ENCODE assay signal across 33 cellular contexts in the genomic region with DNA sequence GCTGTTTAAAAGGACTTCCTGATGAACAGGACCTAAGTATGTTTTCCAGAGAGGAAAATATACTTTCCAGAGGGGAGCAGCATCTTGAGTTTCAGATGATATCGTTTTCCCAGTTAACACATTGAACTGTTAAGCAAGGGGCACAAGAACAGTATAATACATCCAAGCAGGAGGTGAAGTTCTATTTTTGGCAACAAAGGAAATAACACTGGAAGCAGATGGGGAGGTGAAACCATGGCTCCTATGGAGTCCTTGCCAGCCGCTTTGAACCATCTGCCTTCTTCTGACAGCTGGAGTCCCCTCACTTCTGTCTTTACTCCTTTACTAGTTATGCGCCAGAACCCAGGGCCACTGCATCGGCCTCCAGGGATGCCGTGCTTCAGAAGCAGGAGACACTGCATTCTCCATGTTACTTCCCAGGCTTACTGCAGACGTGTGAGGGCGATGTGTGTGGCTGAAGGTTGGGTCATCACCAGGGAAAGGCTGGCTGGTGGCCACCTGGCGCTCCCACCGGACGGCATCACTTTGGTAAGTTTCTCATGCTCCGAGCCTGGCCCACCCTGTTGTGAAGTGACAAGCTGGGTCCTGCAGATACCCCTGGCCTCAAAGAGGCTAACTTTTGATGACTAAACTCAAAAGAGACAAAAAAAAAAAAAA.
DNase-seq lines count a peak whose midpoint lies in the region; ATAC-seq, FAIRE-seq and TF ChIP-seq lines count a peak whose summit lies in the region.
"Had no signal": no experiment of that assay in that cellular context is flagged by ENCODE, and none has a peak within 500 bp of the region (broad histone marks: within the 10 kb centered on the region; RNA-seq: fewer than 3 reads in every experiment).

No MANE protein-coding gene starts in this region.

- H3K4me3 Mint-ChIP-seq in progenitor cell of endocrine pancreas (ENCODE audit: low read depth): no peak overlapping the region
- H3K4me3 Mint-ChIP-seq: activated CD4-positive, alpha-beta T cell treated with anti-CD3 and anti-CD28 coated beads, Interleukin-2, amount 10 ng/mL, durations not matched to agents 24 days and 14 days; activated naive CD8-positive, alpha-beta T cell treated with anti-CD3 and anti-CD28 coated beads, Interleukin-2, amount 10 ng/mL, durations not matched to agents 7 days and 5 days; activated T-cell treated with anti-CD3 and anti-CD28 coated beads, Interleukin-2, amount 50 U/mL, for 24 hours; dendritic cell treated with granulocyte-macrophage colony-stimulating factor and Interleukin-4, amounts not matched to agents 40 ng/mL and 50 ng/mL, for 4 days; IgD-negative memory B cell; T-cell had no signal

- H3K36me3 ChIP-seq in H1 (ENCODE audit: control insufficient read depth in 2 of 4, insufficient read depth in 4 of 4, low read length in 3 of 4): no peaks in the 10 kb centered on the region
- H3K36me3 ChIP-seq: cardiac muscle cell, esophagus squamous epithelium, ovary, SJSA1, spleen had no signal

- H3K56ac ChIP-seq in H1 (replicated peaks; ENCODE audit: insufficient read length, low read depth, low read length): no peak overlapping the region

- peaks cover 0 to 12% (median 8%) of the 10 kb centered on the region in 4 experiments; a peak in 5 of 7 replicates for H3K4me1 ChIP-seq in H1 (replicated peaks in 1 of 4; ENCODE audit: control insufficient read depth in 3 of 4, insufficient read depth in 4 of 4, low read length in 3 of 4)
- H3K4me1 ChIP-seq: Caco-2, foreskin keratinocyte, SJSA1 had no signal

- no peak overlapping the region for H3K27ac Mint-ChIP-seq in progenitor cell of endocrine pancreas
- H3K27ac Mint-ChIP-seq: activated CD4-positive, alpha-beta T cell treated with anti-CD3 and anti-CD28 coated beads, Interleukin-2, amount 10 ng/mL, durations not matched to agents 24 days and 14 days; activated naive CD8-positive, alpha-beta T cell treated with anti-CD3 and anti-CD28 coated beads, Interleukin-2, amount 10 ng/mL, durations not matched to agents 7 days and 5 days; activated T-cell treated with anti-CD3 and anti-CD28 coated beads, Interleukin-2, amount 50 U/mL, for 24 hours; dendritic cell treated with granulocyte-macrophage colony-stimulating factor and Interleukin-4, amounts not matched to agents 40 ng/mL and 50 ng/mL, for 4 days; IgD-negative memory B cell; T-cell had no signal

- no peak overlapping the region for H3K27ac ChIP-seq in H1 (ENCODE audit: low read depth, low read length)
- H3K27ac ChIP-seq: C4-2B, cardiac muscle cell, esophagus squamous epithelium, foreskin keratinocyte, ovary, SJSA1 had no signal

- no peak overlapping the region for H2AFZ ChIP-seq in H1 (ENCODE audit: low read length)

- no peak overlapping the region for H2BK5ac ChIP-seq in H1 (ENCODE audit: low read depth, low read length)

- H3K18ac ChIP-seq in H1 (ENCODE audit: extremely low read depth, low read length): no peak overlapping the region

- no peak for TF ChIP-seq POLR2A in H1 (IDR thresholded peaks at IDR 0.05; ENCODE audit: control extremely low read depth in 1 of 2, low read depth in 2 of 2, low read length in 2 of 2)

- peak; percentile 64 for DNase-seq in G401 (ENCODE audit: low spot score)
- DNase-seq in NCI-H446 (lab: John Stamatoyannopoulos, UW): peak; percentile 23 to 72
- DNase-seq in H1 (ENCODE audit: low read depth in 1 of 2, low spot score in 2 of 2): no peak
- DNase-seq in progenitor cell of endocrine pancreas (ENCODE audit: low spot score, unreplicated experiment): peak; percentile 2
- no peak for DNase-seq in DMS53 (lab: John Stamatoyannopoulos, UW)
- no peak for DNase-seq in DMS114 treated with DMSO at 0.1 percent for 48 hours (lab: John Stamatoyannopoulos, UW; ENCODE audit: unreplicated experiment)
- no peak for DNase-seq in HuH-7.5 (ENCODE audit: low spot score)
- DNase-seq: activated CD4-positive, alpha-beta T cell treated with anti-CD3 and anti-CD28 coated beads, Interleukin-2, amount 10 ng/mL, durations not matched to agents 24 days and 14 days; activated gamma-delta T cell treated with Interleukin-2 at 50 U/mL for 16 hours; activated naive CD8-positive, alpha-beta T cell treated with anti-CD3 and anti-CD28 coated beads, Interleukin-2, amount 10 ng/mL, durations not matched to agents 7 days and 5 days; activated T-cell treated with anti-CD3 and anti-CD28 coated beads, Interleukin-2, amount 50 U/mL, for 24 hours; Caco-2; esophagus squamous epithelium; foreskin keratinocyte; mammary epithelial cell; mucosa of descending colon; NCI-H146; NCI-H748 treated with DMSO at 0.1 percent for 48 hours; ovary; right cardiac atrium; spleen; stimulated activated CD4-positive, alpha-beta T cell treated with anti-CD3 and anti-CD28 coated beads, Interleukin-2, amount 100 ng/mL, for 24 hours; stimulated activated naive CD8-positive, alpha-beta T cell treated with anti-CD3 and anti-CD28 coated beads, Interleukin-15, Interleukin-2, amounts not matched to agents 100 U/mL and 50 U/mL, for 24 hours; T-cell had no signal

- no peak for TF ChIP-seq CTCF in H1 (IDR thresholded peaks at IDR 0.05; ENCODE audit: control extremely low read depth in 1 of 3, insufficient read depth in 1 of 3, low read depth in 1 of 3, low read length in 3 of 3)
- no peak for TF ChIP-seq CTCF in progenitor cell of endocrine pancreas (IDR thresholded peaks at IDR 0.05; ENCODE audit: unreplicated experiment)

- H3K23ac ChIP-seq in H1 (ENCODE audit: insufficient read length): no peak overlapping the region

- H3K9me3 ChIP-seq in H1 (ENCODE audit: insufficient read depth in 2 of 2, low read depth in 1 of 2, low read length in 1 of 2): no peaks in the 10 kb centered on the region
- H3K9me3 ChIP-seq: Caco-2, esophagus squamous epithelium, mucosa of descending colon, ovary, SJSA1, spleen had no signal

- H3K23me2 ChIP-seq in H1 (ENCODE audit: low read depth, low read length): peaks cover 2% of the 10 kb centered on the region; the same call in 1 of the 2 replicates

- in situ Hi-C loops in G401 (cut with HindIII; ENCODE audit: low sequenced_read_pairs): no loop called here

- H3K4ac ChIP-seq in H1 (replicated peaks; ENCODE audit: insufficient read length, low read depth, low read length): no peak overlapping the region

- no peak overlapping the region for H3K4me3 ChIP-seq in H1 (ENCODE audit: extremely low read depth in 1 of 4, insufficient read depth in 2 of 4, low read depth in 3 of 4, low read length in 4 of 4)
- H3K4me3 ChIP-seq: cardiac muscle cell, esophagus squamous epithelium, mucosa of descending colon, ovary, SJSA1, spleen had no signal

- H3K36me3 Mint-ChIP-seq in progenitor cell of endocrine pancreas (ENCODE audit: insufficient read depth): no peaks in the 10 kb centered on the region
- H3K36me3 Mint-ChIP-seq: activated naive CD8-positive, alpha-beta T cell treated with anti-CD3 and anti-CD28 coated beads, Interleukin-2, amount 10 ng/mL, durations not matched to agents 7 days and 5 days had no signal

- H4K5ac ChIP-seq in H1 (ENCODE audit: insufficient read length, low read depth, low read length): no peak overlapping the region

- CTCF ChIA-PET in H1 (lab: Charles Lee; ENCODE audit: partially characterized antibody): no interaction called here

- no peaks in the 10 kb centered on the region for H3K4me1 Mint-ChIP-seq in progenitor cell of endocrine pancreas (ENCODE audit: low read depth)
- H3K4me1 Mint-ChIP-seq: activated naive CD8-positive, alpha-beta T cell treated with anti-CD3 and anti-CD28 coated beads, Interleukin-2, amount 10 ng/mL, durations not matched to agents 7 days and 5 days; T-cell had no signal

- no peaks in the 10 kb centered on the region for H4K20me1 ChIP-seq in H1 (replicated peaks in 1 of 2; ENCODE audit: control insufficient read depth in 1 of 2, insufficient read depth in 2 of 2, low read length in 2 of 2)

- no peaks in the 10 kb centered on the region for H3K79me1 ChIP-seq in H1 (ENCODE audit: low read depth, low read length)

- no peak for ATAC-seq in GM21423 (IDR thresholded peaks at IDR 0.05; ENCODE audit: unreplicated experiment)
- ATAC-seq: foreskin keratinocyte; mucosa of descending colon; stimulated activated naive CD8-positive, alpha-beta T cell treated with anti-CD3 and anti-CD28 coated beads, Interleukin-15, Interleukin-2, amounts not matched to agents 100 U/mL and 50 U/mL, for 24 hours; T-cell had no signal

- 83% methylated on average over 11 of the region's 11 CpGs; no CpG with 5 or more reads in 1 of the 2 experiments for WGBS in H1 (ENCODE audit: extremely low coverage in 1 of 2, insufficient coverage in 1 of 2, insufficient read length in 1 of 2, insufficient replicate concordance in 2 of 2, low coverage in 1 of 2, low lambda C conversion rate in 2 of 2, missing lambda C conversion rate in 1 of 2), 2 experiments

- no peak overlapping the region for H4K8ac ChIP-seq in H1 (ENCODE audit: extremely low read depth, insufficient read depth, low read length)

- H3K27me3 ChIP-seq in H1 (replicated peaks in 1 of 4; ENCODE audit: control insufficient read depth in 3 of 4, extremely low read depth in 1 of 4, insufficient read depth in 3 of 4, low read length in 3 of 4): no peaks in the 10 kb centered on the region; a peak in 1 of 7 replicates
- H3K27me3 ChIP-seq: esophagus squamous epithelium, foreskin keratinocyte, ovary, SJSA1, spleen had no signal

- no peak overlapping the region for H2BK12ac ChIP-seq in H1 (ENCODE audit: low read depth, low read length)

- TF ChIP-seq RAD21 in H1 (IDR thresholded peaks at IDR 0.05 in 1 of 2, conservative IDR thresholded peaks at IDR 0.05 in 1 of 2; ENCODE audit: low read depth in 2 of 2, low read length in 2 of 2): no peak

- H3K79me2 ChIP-seq in H1 (ENCODE audit: control insufficient read depth in 1 of 2, insufficient read depth in 2 of 2, low read length in 2 of 2): no peaks in the 10 kb centered on the region

- TF ChIP-seq EP300 in H1 (IDR thresholded peaks at IDR 0.05; ENCODE audit: borderline replicate concordance in 1 of 2, low read depth in 2 of 2, low read length in 2 of 2): no peak

- H3K4me2 ChIP-seq in H1 (ENCODE audit: insufficient read depth in 1 of 2, low read depth in 2 of 2, low read length in 2 of 2): no peak overlapping the region; a peak in 1 of 4 replicates

- no peak overlapping the region for H4K91ac ChIP-seq in H1 (replicated peaks; ENCODE audit: insufficient read length, low read length)

- 0 out of 2 replicates have a peak overlapping the region, but pooled peaks have one; percentile 4 for H2AK5ac ChIP-seq in H1 (ENCODE audit: low read depth, low read length)

- no peaks in the 10 kb centered on the region for H3K9me3 Mint-ChIP-seq in progenitor cell of endocrine pancreas (ENCODE audit: low read depth)
- H3K9me3 Mint-ChIP-seq: activated CD4-positive, alpha-beta T cell treated with anti-CD3 and anti-CD28 coated beads, Interleukin-2, amount 10 ng/mL, durations not matched to agents 24 days and 14 days; activated naive CD8-positive, alpha-beta T cell treated with anti-CD3 and anti-CD28 coated beads, Interleukin-2, amount 10 ng/mL, durations not matched to agents 7 days and 5 days; activated T-cell treated with anti-CD3 and anti-CD28 coated beads, Interleukin-2, amount 50 U/mL, for 24 hours; dendritic cell treated with granulocyte-macrophage colony-stimulating factor and Interleukin-4, amounts not matched to agents 40 ng/mL and 50 ng/mL, for 4 days; IgD-negative memory B cell; T-cell had no signal

- H3K9ac ChIP-seq in H1 (replicated peaks in 1 of 4; ENCODE audit: extremely low read depth in 1 of 4, low read depth in 3 of 4, low read length in 3 of 4): no peak overlapping the region

- POLR2A ChIA-PET in H1 (lab: Charles Lee; ENCODE audit: partially characterized antibody): no interaction called here

- no peak overlapping the region for H2BK15ac ChIP-seq in H1 (ENCODE audit: low read length)

- H3K27me3 Mint-ChIP-seq in progenitor cell of endocrine pancreas: peaks cover 17% of the 10 kb centered on the region
- H3K27me3 Mint-ChIP-seq: activated CD4-positive, alpha-beta T cell treated with anti-CD3 and anti-CD28 coated beads, Interleukin-2, amount 10 ng/mL, durations not matched to agents 24 days and 14 days; activated naive CD8-positive, alpha-beta T cell treated with anti-CD3 and anti-CD28 coated beads, Interleukin-2, amount 10 ng/mL, durations not matched to agents 7 days and 5 days; activated T-cell treated with anti-CD3 and anti-CD28 coated beads, Interleukin-2, amount 50 U/mL, for 24 hours; dendritic cell treated with granulocyte-macrophage colony-stimulating factor and Interleukin-4, amounts not matched to agents 40 ng/mL and 50 ng/mL, for 4 days; IgD-negative memory B cell; T-cell had no signal

- H3K14ac ChIP-seq in H1 (ENCODE audit: insufficient read length): no peak overlapping the region

- no peak overlapping the region for H2BK120ac ChIP-seq in H1 (replicated peaks; ENCODE audit: low read depth, low read length)

- FAIRE-seq in H1 (lab: Jason Lieb, UNC): no peak
- FAIRE-seq: astrocyte, endometrium, RCC 7860 had no signal

- H2BK20ac ChIP-seq in H1 (ENCODE audit: low read length): no peak overlapping the region

Comparison
In these comparisons a context has a peak if more than half of its experiments do, and no peak if none do; other contexts are left out.
1. DNase-seq: peak in G401 (single experiment), NCI-H446 (2 of 2) and progenitor cell of endocrine pancreas (single experiment); none in H1 (0 of 2), DMS53 (single experiment), DMS114 treated with DMSO at 0.1 percent for 48 hours (single experiment) and HuH-7.5 (single experiment).